ENCODE assay signal across 24 cellular contexts in the genomic region with DNA sequence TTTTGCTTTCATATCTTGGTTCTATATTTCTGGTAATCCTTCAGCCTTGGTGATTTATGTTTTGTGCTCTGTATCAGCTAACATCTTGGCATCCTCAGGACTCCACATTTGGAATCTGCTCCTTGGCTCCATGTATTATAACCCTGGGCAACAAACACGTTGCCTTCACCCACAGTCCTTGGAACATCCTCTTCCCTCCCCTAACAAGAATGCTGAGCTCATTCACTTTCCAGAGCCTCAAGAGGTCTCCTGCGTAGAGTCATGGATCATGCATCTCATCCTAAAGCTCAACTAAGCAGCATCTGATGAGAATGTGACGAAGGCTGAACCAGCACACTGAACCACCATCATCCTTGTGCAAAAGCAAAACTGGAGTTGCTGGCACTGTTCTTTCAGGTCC.
"Had no signal": no experiment of that assay in that cellular context is flagged by ENCODE, and none has a peak within 500 bp of the region (broad histone marks: within the 10 kb centered on the region; RNA-seq: fewer than 3 reads in every experiment).

No MANE protein-coding gene starts in this region.

- H3K27ac Mint-ChIP-seq: activated CD4-positive, alpha-beta memory T cell treated with anti-CD3 and anti-CD28 coated beads for 36 hours; mesothelial cell of epicardium; progenitor cell of endocrine pancreas; stimulated activated naive B cell treated with anti-CD40 and anti-IgM and Interleukin-4, amounts not matched to agents 10 μg/mL and 1 μg/mL and 100 μg/mL, for 72 hours; T-helper 1 cell treated with Interleukin-12 subunit alpha and Interleukin-12 subunit beta and Interleukin-4 antibody, amounts not matched to agents 30 μg/mL and 1 μg/mL, for 36 hours had no signal

- H3K4me3 Mint-ChIP-seq: activated CD4-positive, alpha-beta memory T cell treated with anti-CD3 and anti-CD28 coated beads for 36 hours; activated CD4-positive, alpha-beta T cell treated with anti-CD3 and anti-CD28 coated beads, Interleukin-2, amount 10 ng/mL, durations not matched to agents 24 days and 14 days; mesothelial cell of epicardium; naive B cell; stimulated activated naive B cell treated with anti-CD40 and anti-IgM and Interleukin-4, amounts not matched to agents 10 μg/mL and 1 μg/mL and 100 μg/mL, for 72 hours; T-helper 1 cell treated with Interleukin-12 subunit alpha and Interleukin-12 subunit beta and Interleukin-4 antibody, amounts not matched to agents 30 μg/mL and 1 μg/mL, for 36 hours had no signal

- H3K36me3 ChIP-seq: brain microvascular endothelial cell, heart left ventricle, ovary, right lobe of liver, stomach, thyroid gland, upper lobe of left lung, vagina had no signal

- H3K4me1 ChIP-seq: foreskin keratinocyte, heart left ventricle, right lobe of liver, stomach, thyroid gland, upper lobe of left lung, vagina had no signal

- DNase-seq: activated CD4-positive, alpha-beta memory T cell treated with anti-CD3 and anti-CD28 coated beads for 36 hours; activated CD4-positive, alpha-beta T cell treated with anti-CD3 and anti-CD28 coated beads, Interleukin-2, amount 10 ng/mL, durations not matched to agents 24 days and 14 days; activated CD4-positive, CD25-positive, alpha-beta regulatory T cell treated with anti-CD3 and anti-CD28 coated beads, Interleukin-2, amount 50 U/mL, for 72 hours; activated CD8-positive, alpha-beta memory T cell treated with anti-CD3 and anti-CD28 coated beads, Interleukin-2, amount 50 U/mL, for 4 hours; activated gamma-delta T cell treated with Interleukin-2 at 50 U/mL for 16 hours; activated T-cell treated with anti-CD3 and anti-CD28 coated beads, Interleukin-2, amount 50 U/mL, for 1 hour; brain microvascular endothelial cell; foreskin keratinocyte; heart left ventricle; naive B cell; ovary; right lobe of liver; stimulated activated CD4-positive, alpha-beta T cell treated with anti-CD3 and anti-CD28 coated beads, Interleukin-2, amount 100 ng/mL, for 24 hours; stimulated activated naive B cell treated with anti-CD40 and anti-IgM and Interleukin-4, amounts not matched to agents 10 μg/mL and 1 μg/mL and 100 μg/mL, for 72 hours; stomach; SW 1271; T-helper 9 cell; thyroid gland; upper lobe of left lung had no signal

- H3K27me3 Mint-ChIP-seq: activated CD4-positive, alpha-beta memory T cell treated with anti-CD3 and anti-CD28 coated beads for 36 hours; activated CD4-positive, alpha-beta T cell treated with anti-CD3 and anti-CD28 coated beads, Interleukin-2, amount 10 ng/mL, durations not matched to agents 24 days and 14 days; naive B cell; progenitor cell of endocrine pancreas; stimulated activated naive B cell treated with anti-CD40 and anti-IgM and Interleukin-4, amounts not matched to agents 10 μg/mL and 1 μg/mL and 100 μg/mL, for 72 hours had no signal

- H3K9me3 ChIP-seq: heart left ventricle, ovary, right lobe of liver, stomach, thyroid gland, upper lobe of left lung, vagina had no signal

- H3K4me1 Mint-ChIP-seq: naive B cell had no signal

- H3K4me3 ChIP-seq: heart left ventricle, ovary, right lobe of liver, smooth muscle cell, stomach, thyroid gland, upper lobe of left lung, vagina had no signal

- H3K27ac ChIP-seq: brain microvascular endothelial cell, foreskin keratinocyte, heart left ventricle, ovary, right lobe of liver, stomach, thyroid gland, upper lobe of left lung, vagina had no signal

- H3K36me3 Mint-ChIP-seq: activated CD4-positive, alpha-beta memory T cell treated with anti-CD3 and anti-CD28 coated beads for 36 hours; mesothelial cell of epicardium; naive B cell; stimulated activated naive B cell treated with anti-CD40 and anti-IgM and Interleukin-4, amounts not matched to agents 10 μg/mL and 1 μg/mL and 100 μg/mL, for 72 hours had no signal

- H3K27me3 ChIP-seq: brain microvascular endothelial cell, foreskin keratinocyte, heart left ventricle, ovary, right lobe of liver, stomach, thyroid gland, upper lobe of left lung, vagina had no signal

- H3K9me3 Mint-ChIP-seq: activated CD4-positive, alpha-beta memory T cell treated with anti-CD3 and anti-CD28 coated beads for 36 hours; naive B cell; stimulated activated naive B cell treated with anti-CD40 and anti-IgM and Interleukin-4, amounts not matched to agents 10 μg/mL and 1 μg/mL and 100 μg/mL, for 72 hours; T-helper 1 cell treated with Interleukin-12 subunit alpha and Interleukin-12 subunit beta and Interleukin-4 antibody, amounts not matched to agents 30 μg/mL and 1 μg/mL, for 36 hours had no signal
